ENCODE assay signal across 25 cellular contexts in genomic region chr12:3259976-3260375, GRCh38.
DNase-seq lines count a peak whose midpoint lies in the region; ATAC-seq and TF ChIP-seq lines count a peak whose summit lies in the region.
"Had no signal": no experiment of that assay in that cellular context is flagged by ENCODE, and none has a peak within 500 bp of the region (broad histone marks: within the 10 kb centered on the region; RNA-seq: fewer than 3 reads in every experiment).

No MANE protein-coding gene starts in this region.

- H2BK120ac ChIP-seq in trophoblast cell (ENCODE audit: insufficient read depth, low read length, poor library complexity): no peak overlapping the region

- peak overlapping the region in 11 of 12 donors; percentile 6 to 100 (median 90) for H3K27ac ChIP-seq in heart left ventricle
- H3K27ac ChIP-seq in trophoblast cell (ENCODE audit: low read depth, low read length): no peak overlapping the region
- H3K27ac ChIP-seq: 22Rv1, RWPE1 had no signal

- no peak overlapping the region for H3K4ac ChIP-seq in trophoblast cell (ENCODE audit: low read depth, low read length)

- ATAC-seq in heart left ventricle: no peak
- no peak for ATAC-seq in Right ventricle myocardium inferior
- no peak for ATAC-seq in GM18858 (IDR thresholded peaks at IDR 0.05; ENCODE audit: unreplicated experiment)
- ATAC-seq: HepG2, Panc1 had no signal

- no peak overlapping the region for H4K12ac ChIP-seq in trophoblast cell (ENCODE audit: low read depth, low read length)

- intact Hi-C loops in heart left ventricle (cut with DNase I) (no loop called here), Right ventricle myocardium inferior (cut with DNase I) (no loop called here)

- in situ Hi-C loops in Caki2 (cut with HindIII; ENCODE audit: low pct_unique_long_range_greater_than_20kb, low sequenced_read_pairs): no loop called here

- no peak overlapping the region for H3K4me3 ChIP-seq in heart left ventricle
- H3K4me3 ChIP-seq in trophoblast cell (ENCODE audit: low read depth, low read length): peak overlapping the region; percentile 44

- no peak overlapping the region for H3K18ac ChIP-seq in trophoblast cell (ENCODE audit: low read length)

- no peak for TF ChIP-seq CTCF in heart left ventricle (IDR thresholded peaks at IDR 0.05)

- H3K9me3 ChIP-seq in heart left ventricle (no peaks in the 10 kb centered on the region), trophoblast cell (ENCODE audit: insufficient read depth, low read depth, low read length) (no peaks in the 10 kb centered on the region)
- H3K9me3 ChIP-seq: BE2C, SK-N-SH had no signal

- WGBS in heart left ventricle, 4 donors: 56 to 63% (median 59%) methylated on average over 8 of the region's 8 CpGs
- WGBS in trophoblast cell (ENCODE audit: extremely low coverage, insufficient coverage, insufficient read length): no CpG with 5 or more reads among the region's 8 CpGs

- H3K23ac ChIP-seq in trophoblast cell (ENCODE audit: low read length): no peak overlapping the region

- H2AK5ac ChIP-seq in trophoblast cell (ENCODE audit: low read length): no peak overlapping the region

- H2AFZ ChIP-seq in trophoblast cell (ENCODE audit: insufficient read depth, low read length, poor library complexity): no peak overlapping the region

- no peaks in the 10 kb centered on the region for H3K79me2 ChIP-seq in trophoblast cell (ENCODE audit: control insufficient read depth, insufficient read depth, low read length, poor library complexity)

- no peak overlapping the region for H4K8ac ChIP-seq in trophoblast cell (ENCODE audit: low read depth, low read length)

- peaks cover 0 to 3% (median 0%) of the 10 kb centered on the region in 9 donors for H3K36me3 ChIP-seq in heart left ventricle
- peaks cover 0 to 3% of the 10 kb centered on the region in 2 experiments for H3K36me3 ChIP-seq in trophoblast cell (ENCODE audit: control insufficient read depth in 1 of 2, insufficient read depth in 2 of 2, low read length in 2 of 2)
- H3K36me3 ChIP-seq: BE2C had no signal

- H3K27me3 ChIP-seq in heart left ventricle: no peaks in the 10 kb centered on the region
- H3K27me3 ChIP-seq in trophoblast cell (ENCODE audit: insufficient read depth, low read length): no peaks in the 10 kb centered on the region
- H3K27me3 ChIP-seq: BE2C had no signal

- no peak overlapping the region for H4K91ac ChIP-seq in trophoblast cell (ENCODE audit: low read depth, low read length)

- H3K4me1 ChIP-seq in heart left ventricle (peaks cover 0 to 98% (median 73%) of the 10 kb centered on the region in 12 donors), trophoblast cell (ENCODE audit: control insufficient read depth in 1 of 2, insufficient read depth in 2 of 2, low read length in 2 of 2) (no peaks in the 10 kb centered on the region)

- H3K9ac ChIP-seq in trophoblast cell (ENCODE audit: low read length): no peak overlapping the region
- H3K9ac ChIP-seq: SK-N-SH had no signal

- DNase-seq in heart left ventricle (no peak), Right ventricle myocardium inferior (ENCODE audit: missing footprints) (no peak), Caki2 (ENCODE audit: low read depth) (peak; percentile 79), glomerular visceral epithelial cell (ENCODE audit: extremely low spot score) (peak; percentile 54), trophoblast cell (peak in 1 of 2 donors; percentile 8), NCI-H446 treated with DMSO at 0.1 percent for 48 hours (lab: John Stamatoyannopoulos, UW) (no peak), SHP77 (lab: John Stamatoyannopoulos, UW) (no peak)
- DNase-seq: BE2C; CD4-positive, CD25-positive, alpha-beta regulatory T cell; DMS53; H7; Karpas-422; NCI-H1092; NCI-H1417 treated with DMSO at 0.1 percent for 48 hours; NCI-H1694 treated with DMSO at 0.1 percent for 48 hours; NCI-H2081; NCI-H2227 treated with DMSO at 0.1 percent for 48 hours; NCI-H510A; NCI-H69; SK-N-SH had no signal

- no peak overlapping the region for H2BK12ac ChIP-seq in trophoblast cell (ENCODE audit: low read length)

- no peak overlapping the region for H3K4me2 ChIP-seq in trophoblast cell (ENCODE audit: low read length)
- H3K4me2 ChIP-seq: SK-N-SH had no signal

- no peak overlapping the region for H2BK5ac ChIP-seq in trophoblast cell (ENCODE audit: low read depth, low read length, poor library complexity)

- no peak for TF ChIP-seq POLR2A in heart left ventricle (IDR thresholded peaks at IDR 0.05)

- no peaks in the 10 kb centered on the region for H3K79me1 ChIP-seq in trophoblast cell (ENCODE audit: low read length)

- no peak overlapping the region for H3K14ac ChIP-seq in trophoblast cell (ENCODE audit: low read length)

Comparison
In these comparisons a context has a peak if more than half of its experiments do, and no peak if none do; other contexts are left out.
1. DNase-seq: peak in Caki2 (single experiment) and glomerular visceral epithelial cell (single experiment); none in heart left ventricle (0 of 5), Right ventricle myocardium inferior (single experiment), NCI-H446 treated with DMSO at 0.1 percent for 48 hours (single experiment) and SHP77 (0 of 2).